Comparison of ENCODE assay signal across 1 cellular context in the genomic region with DNA sequence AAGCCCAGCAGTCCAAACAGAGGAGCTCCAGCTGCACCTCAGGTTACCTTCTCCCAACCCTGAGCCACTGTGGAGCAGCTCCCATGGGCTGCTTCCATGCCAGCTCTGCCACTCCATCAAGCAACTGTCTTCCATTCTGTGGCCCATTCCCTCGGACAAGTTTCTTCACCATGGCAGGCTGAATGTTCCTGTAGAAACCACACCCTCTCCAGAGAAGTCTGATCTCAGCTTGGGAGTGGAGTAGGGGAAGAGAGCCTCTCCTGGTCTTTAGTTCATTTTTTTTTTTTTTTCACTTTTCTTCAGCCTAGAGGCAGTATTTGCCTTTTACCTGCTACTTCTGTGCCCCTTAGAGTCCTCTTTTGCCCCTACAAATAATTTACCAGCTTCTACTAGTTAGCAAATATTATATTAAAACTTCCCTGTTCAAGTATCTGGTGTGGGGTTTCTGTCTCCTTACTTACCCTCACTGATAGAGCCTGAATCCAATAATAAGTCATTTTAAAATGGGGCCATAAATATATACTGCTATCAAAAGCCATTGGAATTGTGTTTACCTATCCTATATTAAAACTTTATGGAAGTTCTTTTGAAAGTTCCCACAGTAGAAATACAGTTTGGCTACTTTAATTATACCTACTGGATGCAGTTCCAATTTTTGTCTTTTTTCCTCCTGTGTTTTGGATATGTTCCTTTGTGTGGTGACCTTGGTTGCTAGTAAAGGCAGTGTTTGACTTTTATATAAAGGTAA.
TF ChIP-seq lines count a peak whose summit lies in the region.

No MANE protein-coding gene starts in this region.

TF ChIP-seq in K562, 482 proteins besides CTCF, POLR2A, EP300 and RAD21 (continued from another document):
- TF ChIP-seq, protein P1, sequence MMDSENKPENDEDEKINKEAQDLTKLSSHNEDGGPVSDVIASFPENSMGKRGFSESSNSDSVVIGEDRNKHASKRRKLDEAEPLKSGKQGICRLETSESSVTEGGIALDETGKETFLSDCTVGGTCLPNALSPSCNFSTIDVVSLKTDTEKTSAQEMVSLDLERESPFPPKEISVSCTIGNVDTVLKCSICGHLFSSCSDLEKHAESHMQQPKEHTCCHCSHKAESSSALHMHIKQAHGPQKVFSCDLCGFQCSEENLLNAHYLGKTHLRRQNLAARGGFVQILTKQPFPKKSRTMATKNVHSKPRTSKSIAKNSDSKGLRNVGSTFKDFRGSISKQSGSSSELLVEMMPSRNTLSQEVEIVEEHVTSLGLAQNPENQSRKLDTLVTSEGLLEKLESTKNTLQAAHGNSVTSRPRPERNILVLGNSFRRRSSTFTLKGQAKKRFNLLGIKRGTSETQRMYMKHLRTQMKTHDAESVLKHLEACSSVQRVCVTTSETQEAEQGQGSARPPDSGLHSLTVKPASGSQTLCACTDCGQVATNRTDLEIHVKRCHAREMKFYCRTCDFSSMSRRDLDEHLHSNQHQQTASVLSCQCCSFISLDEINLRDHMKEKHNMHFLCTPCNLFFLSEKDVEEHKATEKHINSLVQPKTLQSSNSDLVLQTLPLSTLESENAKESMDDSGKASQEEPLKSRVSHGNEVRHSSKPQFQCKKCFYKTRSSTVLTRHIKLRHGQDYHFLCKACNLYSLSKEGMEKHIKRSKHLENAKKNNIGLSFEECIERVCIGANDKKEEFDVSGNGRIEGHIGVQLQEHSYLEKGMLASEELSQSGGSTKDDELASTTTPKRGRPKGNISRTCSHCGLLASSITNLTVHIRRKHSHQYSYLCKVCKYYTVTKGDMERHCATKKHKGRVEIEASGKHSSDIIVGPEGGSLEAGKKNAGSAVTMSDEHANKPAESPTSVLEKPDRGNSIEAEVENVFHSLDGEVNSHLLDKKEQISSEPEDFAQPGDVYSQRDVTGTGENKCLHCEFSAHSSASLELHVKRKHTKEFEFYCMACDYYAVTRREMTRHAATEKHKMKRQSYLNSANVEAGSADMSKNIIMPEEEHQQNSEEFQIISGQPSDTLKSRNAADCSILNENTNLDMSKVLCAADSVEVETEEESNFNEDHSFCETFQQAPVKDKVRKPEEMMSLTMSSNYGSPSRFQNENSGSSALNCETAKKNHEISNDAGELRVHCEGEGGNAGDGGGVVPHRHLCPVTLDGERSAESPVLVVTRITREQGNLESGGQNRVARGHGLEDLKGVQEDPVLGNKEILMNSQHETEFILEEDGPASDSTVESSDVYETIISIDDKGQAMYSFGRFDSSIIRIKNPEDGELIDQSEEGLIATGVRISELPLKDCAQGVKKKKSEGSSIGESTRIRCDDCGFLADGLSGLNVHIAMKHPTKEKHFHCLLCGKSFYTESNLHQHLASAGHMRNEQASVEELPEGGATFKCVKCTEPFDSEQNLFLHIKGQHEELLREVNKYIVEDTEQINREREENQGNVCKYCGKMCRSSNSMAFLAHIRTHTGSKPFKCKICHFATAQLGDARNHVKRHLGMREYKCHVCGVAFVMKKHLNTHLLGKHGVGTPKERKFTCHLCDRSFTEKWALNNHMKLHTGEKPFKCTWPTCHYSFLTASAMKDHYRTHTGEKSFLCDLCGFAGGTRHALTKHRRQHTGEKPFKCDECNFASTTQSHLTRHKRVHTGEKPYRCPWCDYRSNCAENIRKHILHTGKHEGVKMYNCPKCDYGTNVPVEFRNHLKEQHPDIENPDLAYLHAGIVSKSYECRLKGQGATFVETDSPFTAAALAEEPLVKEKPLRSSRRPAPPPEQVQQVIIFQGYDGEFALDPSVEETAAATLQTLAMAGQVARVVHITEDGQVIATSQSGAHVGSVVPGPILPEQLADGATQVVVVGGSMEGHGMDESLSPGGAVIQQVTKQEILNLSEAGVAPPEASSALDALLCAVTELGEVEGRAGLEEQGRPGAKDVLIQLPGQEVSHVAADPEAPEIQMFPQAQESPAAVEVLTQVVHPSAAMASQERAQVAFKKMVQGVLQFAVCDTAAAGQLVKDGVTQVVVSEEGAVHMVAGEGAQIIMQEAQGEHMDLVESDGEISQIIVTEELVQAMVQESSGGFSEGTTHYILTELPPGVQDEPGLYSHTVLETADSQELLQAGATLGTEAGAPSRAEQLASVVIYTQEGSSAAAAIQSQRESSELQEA (IDR thresholded peaks at IDR 0.05; ENCODE audit: low read depth) = no peak
- TF ChIP-seq PHF20 (IDR thresholded peaks at IDR 0.05; ENCODE audit: partially characterized antibody) = no peak
- no peak for TF ChIP-seq ZSCAN32 (CRISPR knock-in tag; IDR thresholded peaks at IDR 0.05)
- no peak for TF ChIP-seq KLF6 (CRISPR knock-in tag; IDR thresholded peaks at IDR 0.05; ENCODE audit: borderline replicate concordance)
